In the genomic region with DNA sequence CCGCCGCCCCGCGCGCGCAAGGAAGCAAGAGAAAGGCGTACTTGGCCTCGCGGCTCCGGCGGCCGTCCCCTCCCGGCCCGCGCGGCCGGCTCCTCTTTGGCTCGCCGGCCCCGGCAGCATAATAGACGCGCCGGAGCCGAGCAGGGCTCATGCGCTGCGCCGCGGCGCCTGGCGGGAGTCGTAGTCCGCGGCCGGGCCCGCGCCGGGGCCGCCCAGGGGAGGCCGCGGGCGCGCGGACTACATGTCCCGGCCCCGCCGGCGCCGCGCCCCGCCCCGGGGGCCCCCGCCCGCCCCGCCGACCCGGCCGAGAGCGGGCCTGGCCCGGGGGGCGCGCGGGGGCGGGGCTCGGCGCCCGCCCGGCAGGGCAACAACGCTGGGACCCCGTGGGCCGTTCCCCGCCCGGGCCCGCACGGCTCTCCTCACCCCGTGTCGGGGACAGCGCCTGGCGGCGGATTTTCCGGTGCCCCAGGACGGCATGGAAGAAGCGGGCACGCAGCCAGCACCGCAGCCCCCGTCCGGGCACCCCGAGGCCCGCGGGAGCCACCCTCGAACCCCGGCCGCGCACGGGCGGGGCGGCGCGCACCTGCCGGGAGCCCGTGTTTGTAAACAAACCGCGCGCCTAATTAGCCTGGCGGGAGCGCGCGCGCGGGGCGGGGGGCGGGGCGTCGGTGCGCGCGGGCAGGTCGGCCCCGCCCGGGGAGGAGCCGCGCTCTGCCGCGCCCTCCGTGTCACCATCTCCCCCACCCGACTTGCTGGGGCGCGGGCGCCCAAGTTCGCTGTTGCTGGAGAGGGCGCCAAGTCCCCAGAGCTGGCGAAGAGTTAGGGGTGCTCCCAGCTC, we compare ENCODE assay signal across 8 cellular contexts. TPM values are rescaled to one million over a fixed set of nuclear protein-coding genes. Genes with fewer than 3 reads are reported as not detected.
A peak's percentile ranks its signal among the peaks of the same experiment; 100 is the strongest.
DNase-seq lines count a peak whose midpoint lies in the region; ATAC-seq and TF ChIP-seq lines count a peak whose summit lies in the region.

A gene (minus strand): TSS at position 123 of the 838 bp plus-strand sequence. CDS start 14,549 bp downstream, outside the sequence.

- H3K9me3 ChIP-seq in iPS-18c (ENCODE audit: control insufficient read depth, insufficient read depth, low read length): no peaks in the 10 kb centered on the region
- no peaks in the 10 kb centered on the region for H3K9me3 ChIP-seq in skeletal muscle tissue (ENCODE audit: control insufficient read depth in 3 of 3, low read length in 3 of 3)

- H3K4me1 Mint-ChIP-seq in brain: peaks cover 37% of the 10 kb centered on the region

- DNase-seq in SIG-M5 treated with dmso at 0.1 percent for 504 hours (lab: John Stamatoyannopoulos, UW; ENCODE audit: unreplicated experiment) (peak; percentile 68), SIG-M5 (lab: John Stamatoyannopoulos, UW) (no peak), NCI-H2081 treated with DMSO at 0.1 percent for 48 hours (lab: John Stamatoyannopoulos, UW) (peak; percentile 19), UCSD-AML1 (lab: John Stamatoyannopoulos, UW; ENCODE audit: unreplicated experiment) (peak; percentile 90)

- H3K4me3 Mint-ChIP-seq in brain: peak within 1 kb of the TSS; percentile 93 to 97 (median 94)

- peaks cover 21% of the 10 kb centered on the region for H3K27me3 Mint-ChIP-seq in brain

- no peak for TF ChIP-seq CTCF in brain (conservative IDR thresholded peaks at IDR 0.05)

- H3K9me3 Mint-ChIP-seq in brain: peaks cover 3 to 11% (median 5%) of the 10 kb centered on the region in 5 experiments

- H3K4me3 ChIP-seq in iPS-18c (ENCODE audit: insufficient read depth, low read depth, low read length) (peak within 1 kb of the TSS; percentile 87), skeletal muscle tissue (ENCODE audit: low read length in 3 of 3) (peak within 1 kb of the TSS; percentile 75 to 83 (median 81))

- H3K27ac ChIP-seq in skeletal muscle tissue (ENCODE audit: low read depth, low read length): peak within 1 kb of the TSS; percentile 89

- peak within 1 kb of the TSS; percentile 53 to 98 (median 94) for H3K27ac Mint-ChIP-seq in brain

- H3K36me3 ChIP-seq in skeletal muscle tissue (ENCODE audit: control insufficient read depth in 3 of 3, insufficient read depth in 3 of 3, low read length in 3 of 3): no peaks in the 10 kb centered on the region

- H3K9ac ChIP-seq in skeletal muscle tissue (ENCODE audit: low read depth in 1 of 3, low read length in 3 of 3): peak within 1 kb of the TSS; percentile 91 to 93 (median 93)

- H3K4me1 ChIP-seq in skeletal muscle tissue (ENCODE audit: control insufficient read depth in 3 of 3, insufficient read depth in 3 of 3, low read length in 3 of 3): peaks cover 28 to 37% (median 36%) of the 10 kb centered on the region in 3 donors

- peaks cover 0 to 4% (median 0%) of the 10 kb centered on the region in 3 donors for H3K27me3 ChIP-seq in skeletal muscle tissue (ENCODE audit: control insufficient read depth in 3 of 3, insufficient read depth in 3 of 3, low read length in 3 of 3)

- ATAC-seq in HG02981 (IDR thresholded peaks at IDR 0.05; ENCODE audit: unreplicated experiment): peak; percentile 74

- no peaks in the 10 kb centered on the region for H3K36me3 Mint-ChIP-seq in brain

RNA-seq across cellular contexts. Expression of the gene that starts here (rescaled TPM):
- polyA plus RNA-seq in brain (ENCODE audit: insufficient read depth, low read depth, low replicate concordance): 84.9 TPM
- total RNA-seq in skeletal muscle tissue: 20.9 TPM
